1 cellular context compared by ENCODE assay signal in genomic region chr16:87178977-87179376, GRCh38.
TF ChIP-seq lines count a peak whose summit lies in the region.

No MANE protein-coding gene starts in this region.

TF ChIP-seq in H1, 55 proteins besides CTCF, POLR2A, EP300 and RAD21:
- TF ChIP-seq SP2 (IDR thresholded peaks at IDR 0.05; ENCODE audit: low read length) (no peak), TAF7 (optimal IDR thresholded peaks at IDR 0.05; ENCODE audit: borderline replicate concordance, low read depth, low read length) (no peak), RBBP5 (IDR thresholded peaks at IDR 0.05; ENCODE audit: borderline replicate concordance, low read depth, low read length) (0 out of 2 replicates have a peak, but pooled peaks have one; percentile 7)
